In genomic region chr2:96691022-96691612, GRCh38 we compare ENCODE assay signal across 26 cellular contexts. TPM values are rescaled to one million over a fixed set of nuclear protein-coding genes. Genes with fewer than 3 reads are reported as not detected.
"Had no signal": no experiment of that assay in that cellular context is flagged by ENCODE, and none has a peak within 500 bp of the region (broad histone marks: within the 10 kb centered on the region; RNA-seq: fewer than 3 reads in every experiment).

No MANE protein-coding gene starts in this region.

- H3K4me3 ChIP-seq: coronary artery, esophagus squamous epithelium, heart right ventricle, left ventricle myocardium inferior, lung, mucosa of descending colon, prostate gland, right atrium auricular region, skin epidermis, spleen, suprapubic skin, transverse colon had no signal

- H3K9me3 ChIP-seq: esophagus squamous epithelium, heart right ventricle, left ventricle myocardium inferior, mucosa of descending colon, prostate gland, right atrium auricular region, spleen, suprapubic skin, transverse colon had no signal

- H3K27ac ChIP-seq: coronary artery, esophagus squamous epithelium, heart right ventricle, left ventricle myocardium inferior, parathyroid adenoma, prostate gland, right atrium auricular region, skin epidermis, spleen, suprapubic skin, transverse colon had no signal

- FAIRE-seq: endometrium, islet of Langerhans had no signal

- H3K4me1 ChIP-seq: parathyroid adenoma, suprapubic skin, transverse colon had no signal

- ATAC-seq: heart right ventricle; mucosa of descending colon; stimulated activated memory B cell treated with anti-CD40 and anti-IgM and Interleukin-4, amounts not matched to agents 10 μg/mL and 1 μg/mL and 100 μg/mL, for 72 hours had no signal

- H3K36me3 ChIP-seq: esophagus squamous epithelium, heart right ventricle, left ventricle myocardium inferior, prostate gland, right atrium auricular region, spleen, suprapubic skin, transverse colon had no signal

- H3K27me3 ChIP-seq: right atrium auricular region, spleen, transverse colon had no signal

- H3K9ac ChIP-seq: parathyroid adenoma had no signal

- DNase-seq: dermis blood vessel endothelial cell; effector memory CD4-positive, alpha-beta T cell; erythroblast; esophagus squamous epithelium; glutamatergic neuron; heart right ventricle; hippocampal formation; left colon; left ventricle myocardium inferior; mucosa of descending colon; naive B cell; stimulated activated CD4-positive, alpha-beta T cell treated with anti-CD3 and anti-CD28 coated beads, Interleukin-4, amount 100 ng/mL, for 4 hours; transverse colon had no signal

- H2AFZ ChIP-seq: parathyroid adenoma had no signal

- H3K79me2 ChIP-seq: parathyroid adenoma had no signal

RNA-seq across cellular contexts. Expression of gene FER1L5, which starts 48.6 kb away (rescaled TPM):
- total RNA-seq: kidney epithelial cell; natural killer cell treated with Interleukin-12 subunit alpha and Interleukin-12 subunit beta and Interleukin-15 and Interleukin-18, amount 100 ng/mL, for 72 hours; right atrium auricular region; suprapubic skin; transverse colon had no signal
